ENCODE assay signal across 8 cellular contexts in genomic region chr22:25402501-25403283, GRCh38.
DNase-seq lines count a peak whose midpoint lies in the region; ATAC-seq lines count a peak whose summit lies in the region.

No MANE protein-coding gene starts in this region.

- no peaks in the 10 kb centered on the region for H3K27me3 Mint-ChIP-seq in stimulated activated naive CD8-positive, alpha-beta T cell treated with anti-CD3 and anti-CD28 coated beads, Interleukin-15, Interleukin-2, amounts not matched to agents 100 ng/mL and 50 ng/mL, for 24 hours
- H3K27me3 Mint-ChIP-seq in central memory CD8-positive, alpha-beta T cell: no peaks in the 10 kb centered on the region

- peaks cover 40% of the 10 kb centered on the region for H3K4me1 Mint-ChIP-seq in stimulated activated naive CD8-positive, alpha-beta T cell treated with anti-CD3 and anti-CD28 coated beads, Interleukin-15, Interleukin-2, amounts not matched to agents 100 ng/mL and 50 ng/mL, for 24 hours (ENCODE audit: low read depth)
- H3K4me1 Mint-ChIP-seq in central memory CD8-positive, alpha-beta T cell: peaks cover 47% of the 10 kb centered on the region

- no peaks in the 10 kb centered on the region for H3K36me3 Mint-ChIP-seq in stimulated activated naive CD8-positive, alpha-beta T cell treated with anti-CD3 and anti-CD28 coated beads, Interleukin-15, Interleukin-2, amounts not matched to agents 100 ng/mL and 50 ng/mL, for 24 hours (ENCODE audit: low read depth)
- H3K36me3 Mint-ChIP-seq in central memory CD8-positive, alpha-beta T cell (ENCODE audit: insufficient read depth): peaks cover 2% of the 10 kb centered on the region

- no peaks in the 10 kb centered on the region for H3K9me3 ChIP-seq in mucosa of stomach (ENCODE audit: control insufficient read depth, low read length)

- no peaks in the 10 kb centered on the region for H3K36me3 ChIP-seq in mucosa of stomach (ENCODE audit: control insufficient read depth, insufficient read depth, low read length)

- peak overlapping the region; percentile 62 for H3K9ac ChIP-seq in mucosa of stomach (ENCODE audit: low read length)

- no peak for ATAC-seq in stimulated activated naive CD8-positive, alpha-beta T cell treated with anti-CD3 and anti-CD28 coated beads, Interleukin-15, Interleukin-2, amounts not matched to agents 100 U/mL and 50 U/mL, for 24 hours
- ATAC-seq in central memory CD8-positive, alpha-beta T cell (replicated peaks; ENCODE audit: extremely low read depth, poor library complexity, severe bottlenecking): no peak
- no peak for ATAC-seq in GM21737 (IDR thresholded peaks at IDR 0.05; ENCODE audit: unreplicated experiment)
- ATAC-seq in GM21515 (IDR thresholded peaks at IDR 0.05; ENCODE audit: unreplicated experiment): no peak

- no peak for DNase-seq in stimulated activated naive CD8-positive, alpha-beta T cell treated with anti-CD3 and anti-CD28 coated beads, Interleukin-15, Interleukin-2, amounts not matched to agents 100 U/mL and 50 U/mL, for 24 hours
- DNase-seq in central memory CD8-positive, alpha-beta T cell (ENCODE audit: low spot score in 2 of 2): no peak
- no peak for DNase-seq in COLO829 (ENCODE audit: low spot score)
- DNase-seq in NCI-H2107 treated with DMSO at 0.1 percent for 48 hours (lab: John Stamatoyannopoulos, UW; ENCODE audit: unreplicated experiment): no peak

- H3K4me3 Mint-ChIP-seq in stimulated activated naive CD8-positive, alpha-beta T cell treated with anti-CD3 and anti-CD28 coated beads, Interleukin-15, Interleukin-2, amounts not matched to agents 100 ng/mL and 50 ng/mL, for 24 hours: peak overlapping the region; percentile 91
- H3K4me3 Mint-ChIP-seq in central memory CD8-positive, alpha-beta T cell: peak overlapping the region; percentile 79

- H3K27me3 ChIP-seq in mucosa of stomach (ENCODE audit: control insufficient read depth, insufficient read depth, low read length): no peaks in the 10 kb centered on the region

- peaks cover 39% of the 10 kb centered on the region for H3K4me1 ChIP-seq in mucosa of stomach (ENCODE audit: control insufficient read depth, insufficient read depth, low read length)

- no peak overlapping the region for H3K27ac Mint-ChIP-seq in stimulated activated naive CD8-positive, alpha-beta T cell treated with anti-CD3 and anti-CD28 coated beads, Interleukin-15, Interleukin-2, amounts not matched to agents 100 ng/mL and 50 ng/mL, for 24 hours
- H3K27ac Mint-ChIP-seq in central memory CD8-positive, alpha-beta T cell (ENCODE audit: low read depth): peak overlapping the region; percentile 47

- peak overlapping the region; percentile 55 for H3K4me3 ChIP-seq in mucosa of stomach (ENCODE audit: low read length)

- H3K9me3 Mint-ChIP-seq in stimulated activated naive CD8-positive, alpha-beta T cell treated with anti-CD3 and anti-CD28 coated beads, Interleukin-15, Interleukin-2, amounts not matched to agents 100 ng/mL and 50 ng/mL, for 24 hours: no peaks in the 10 kb centered on the region
- H3K9me3 Mint-ChIP-seq in central memory CD8-positive, alpha-beta T cell: no peaks in the 10 kb centered on the region
